In genomic region chr9:124964056-124964455, GRCh38 we compare ENCODE assay signal across 23 cellular contexts. TPM values are rescaled to one million over a fixed set of nuclear protein-coding genes. Genes with fewer than 3 reads are reported as not detected.
DNase-seq lines count a peak whose midpoint lies in the region; ATAC-seq and TF ChIP-seq lines count a peak whose summit lies in the region.
"Had no signal": no experiment of that assay in that cellular context is flagged by ENCODE, and none has a peak within 500 bp of the region (broad histone marks: within the 10 kb centered on the region; RNA-seq: fewer than 3 reads in every experiment).

No MANE protein-coding gene starts in this region.

- ATAC-seq in activated CD4-positive, alpha-beta T cell treated with anti-CD3 and anti-CD28 coated beads for 36 hours, result no peak
- no peak for ATAC-seq in T-helper 17 cell
- ATAC-seq: foreskin keratinocyte had no signal

- CTCF ChIA-PET in activated CD4-positive, alpha-beta T cell treated with anti-CD3 and anti-CD28 coated beads for 36 hours (lab: Charles Lee), result no interaction called here
- CTCF ChIA-PET in CD4-positive, alpha-beta memory T cell (lab: Charles Lee; ENCODE audit: partially characterized antibody), result no interaction called here

- TF ChIP-seq CTCF in right atrium auricular region (IDR thresholded peaks at IDR 0.05), result no peak

- no peaks in the 10 kb centered on the region for H3K9me3 ChIP-seq in CD4-positive, alpha-beta memory T cell (ENCODE audit: control insufficient read depth in 1 of 2, low read length in 2 of 2)
- no peaks in the 10 kb centered on the region for H3K9me3 ChIP-seq in T-helper 17 cell (ENCODE audit: control insufficient read depth, low read length, poor library complexity, severe bottlenecking)
- H3K9me3 ChIP-seq in right atrium auricular region, result no peaks in the 10 kb centered on the region
- H3K9me3 ChIP-seq: ascending aorta, sigmoid colon, testis had no signal

- intact Hi-C loops in activated CD4-positive, alpha-beta T cell treated with anti-CD3 and anti-CD28 coated beads for 36 hours (cut with DNase I, micrococcal nuclease), result loop anchor here in 1 of 2 experiments (2.0 kb wide), 1 partner anchor 23 kb away; the partner anchor contains the start of gene GOLGA1
- intact Hi-C loops in CD4-positive, alpha-beta memory T cell (cut with micrococcal nuclease), result no loop called here

- DNase-seq in activated CD4-positive, alpha-beta T cell treated with anti-CD3 and anti-CD28 coated beads for 36 hours, result no peak
- DNase-seq in activated CD4-positive, alpha-beta T cell treated with anti-CD3 and anti-CD28 coated beads, Interleukin-2, amount 50 U/mL, for 48 hours, result no peak
- no peak for DNase-seq in CD4-positive, alpha-beta memory T cell
- DNase-seq in T-helper 17 cell, result no peak
- peak; percentile 3 for DNase-seq in myocyte (ENCODE audit: low read depth)
- DNase-seq in right atrium auricular region (ENCODE audit: low spot score), result no peak
- no peak for DNase-seq in foreskin melanocyte
- DNase-seq in SW 1271 (lab: John Stamatoyannopoulos, UW), result no peak
- DNase-seq: activated effector memory CD4-positive, alpha-beta T cell treated with Interleukin-2 at 50 U/mL for 16 hours; central memory CD4-positive, alpha-beta T cell; dorsolateral prefrontal cortex; foreskin keratinocyte; GF-D8; hippocampal formation; NCI-H146; NCI-H2171 treated with DMSO at 0.1 percent for 48 hours; NCI-H526 treated with DMSO at 0.1 percent for 48 hours; SHP77; sigmoid colon; testis had no signal

- POLR2A ChIA-PET in activated CD4-positive, alpha-beta T cell treated with anti-CD3 and anti-CD28 coated beads for 36 hours (lab: Charles Lee), result no interaction called here
- POLR2A ChIA-PET in CD4-positive, alpha-beta memory T cell (lab: Charles Lee; ENCODE audit: partially characterized antibody), result interaction anchor here (1.1 to 2.1 kb wide), 3 partner anchors 22 to 278 kb away, joined by 3 to 9 read pairs (median 5); partner anchors contain the start of gene HSPA5

- H3K9me3 Mint-ChIP-seq in activated CD4-positive, alpha-beta T cell treated with anti-CD3 and anti-CD28 coated beads for 36 hours (ENCODE audit: low read depth), result no peaks in the 10 kb centered on the region
- H3K9me3 Mint-ChIP-seq in CD4-positive, alpha-beta memory T cell, result no peaks in the 10 kb centered on the region

- H3K36me3 ChIP-seq in CD4-positive, alpha-beta memory T cell (ENCODE audit: insufficient read depth, low read length), result no peaks in the 10 kb centered on the region
- H3K36me3 ChIP-seq in right atrium auricular region, result no peaks in the 10 kb centered on the region

- H3K4me3 Mint-ChIP-seq in activated CD4-positive, alpha-beta T cell treated with anti-CD3 and anti-CD28 coated beads for 36 hours, result no peak overlapping the region
- peak overlapping the region in 4 of 8 donors; percentile 1 to 51 (median 28) for H3K4me3 Mint-ChIP-seq in CD4-positive, alpha-beta memory T cell
- peak overlapping the region; percentile 34 for H3K4me3 Mint-ChIP-seq in T-helper 17 cell

- H3K4me1 ChIP-seq in CD4-positive, alpha-beta memory T cell (ENCODE audit: insufficient read depth, low read length), result peaks cover 32% of the 10 kb centered on the region
- H3K4me1 ChIP-seq in right atrium auricular region, result no peaks in the 10 kb centered on the region
- H3K4me1 ChIP-seq: ascending aorta, foreskin keratinocyte, parathyroid adenoma, testis had no signal

- H3K27ac Mint-ChIP-seq in activated CD4-positive, alpha-beta T cell treated with anti-CD3 and anti-CD28 coated beads for 36 hours, result peak overlapping the region; percentile 69
- peak overlapping the region; percentile 32 to 97 (median 80) for H3K27ac Mint-ChIP-seq in CD4-positive, alpha-beta memory T cell
- H3K27ac Mint-ChIP-seq in T-helper 17 cell, result peak overlapping the region; percentile 90

- peaks cover 8% of the 10 kb centered on the region for H3K36me3 Mint-ChIP-seq in activated CD4-positive, alpha-beta T cell treated with anti-CD3 and anti-CD28 coated beads for 36 hours (ENCODE audit: low read depth)
- peaks cover 6 to 9% of the 10 kb centered on the region in 2 donors for H3K36me3 Mint-ChIP-seq in CD4-positive, alpha-beta memory T cell
- H3K36me3 Mint-ChIP-seq in T-helper 17 cell (ENCODE audit: low read depth), result no peaks in the 10 kb centered on the region

- H3K4me1 Mint-ChIP-seq in activated CD4-positive, alpha-beta T cell treated with anti-CD3 and anti-CD28 coated beads for 36 hours, result peaks cover 26% of the 10 kb centered on the region
- H3K4me1 Mint-ChIP-seq in CD4-positive, alpha-beta memory T cell, result peaks cover 22 to 34% (median 28%) of the 10 kb centered on the region in 4 donors
- peaks cover 19% of the 10 kb centered on the region for H3K4me1 Mint-ChIP-seq in T-helper 17 cell

- no peaks in the 10 kb centered on the region for H3K27me3 ChIP-seq in CD4-positive, alpha-beta memory T cell (ENCODE audit: insufficient read depth, low read length)
- no peaks in the 10 kb centered on the region for H3K27me3 ChIP-seq in right atrium auricular region
- H3K27me3 ChIP-seq: ascending aorta, dorsolateral prefrontal cortex, foreskin keratinocyte, sigmoid colon, testis had no signal

- H3K27me3 Mint-ChIP-seq in activated CD4-positive, alpha-beta T cell treated with anti-CD3 and anti-CD28 coated beads for 36 hours, result no peaks in the 10 kb centered on the region
- no peaks in the 10 kb centered on the region for H3K27me3 Mint-ChIP-seq in CD4-positive, alpha-beta memory T cell
- H3K27me3 Mint-ChIP-seq in T-helper 17 cell, result no peaks in the 10 kb centered on the region

- H3K27ac ChIP-seq in CD4-positive, alpha-beta memory T cell (ENCODE audit: low read depth, low read length), result no peak overlapping the region
- H3K27ac ChIP-seq in right atrium auricular region, result no peak overlapping the region
- H3K27ac ChIP-seq: ascending aorta, foreskin keratinocyte, parathyroid adenoma, sigmoid colon, testis had no signal

- no peak overlapping the region for H3K4me3 ChIP-seq in CD4-positive, alpha-beta memory T cell (ENCODE audit: low read length in 2 of 2)
- H3K4me3 ChIP-seq in right atrium auricular region, result no peak overlapping the region
- H3K4me3 ChIP-seq: ascending aorta, dorsolateral prefrontal cortex, lung, sigmoid colon, testis had no signal

RNA-seq across cellular contexts. Expression of gene GOLGA1, which starts 23.2 kb away (rescaled TPM):
- total RNA-seq in activated CD4-positive, alpha-beta T cell treated with anti-CD3 and anti-CD28 coated beads for 36 hours, result 10 to 100 TPM; 17.4 to 18.3 TPM
- 10 to 100 TPM; 27.3 to 38.3 TPM for total RNA-seq in CD4-positive, alpha-beta memory T cell
- 1 to 10 TPM; 3.1 to 6.0 TPM for polyA plus RNA-seq in CD4-positive, alpha-beta memory T cell
- total RNA-seq in T-helper 17 cell (10 to 100 TPM; 21.1 to 28.6 TPM), myocyte (15.3 and 17.3 TPM in 2 replicates), right atrium auricular region (10 to 100 TPM; 12.8 to 17.2 TPM)
- polyA plus RNA-seq in myocyte (2012), result 12.3 TPM
